In the genomic region with DNA sequence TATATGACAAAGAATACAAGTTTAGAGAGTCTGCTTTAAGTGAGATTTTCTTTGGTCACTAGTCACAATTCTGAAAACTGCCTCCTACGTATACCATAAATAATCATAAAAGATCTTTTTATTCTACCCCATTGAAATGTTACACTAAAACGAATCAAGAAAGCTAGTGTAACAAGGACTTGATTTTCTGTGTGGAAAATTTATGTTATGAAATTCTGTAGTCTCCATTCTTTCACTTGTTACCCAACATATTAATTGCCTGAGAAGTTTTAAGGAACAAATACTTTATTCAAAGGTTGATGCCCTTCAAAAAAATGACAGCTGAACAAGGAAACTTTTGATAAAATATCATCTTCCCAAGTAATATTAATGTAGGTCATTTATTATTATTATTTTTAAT, we compare ENCODE assay signal across 17 cellular contexts. TPM values are rescaled to one million over a fixed set of nuclear protein-coding genes. Genes with fewer than 3 reads are reported as not detected.
A peak's percentile ranks its signal among the peaks of the same experiment; 100 is the strongest.
DNase-seq lines count a peak whose midpoint lies in the region; TF ChIP-seq lines count a peak whose summit lies in the region.
"Had no signal": no experiment of that assay in that cellular context is flagged by ENCODE, and none has a peak within 500 bp of the region (broad histone marks: within the 10 kb centered on the region; RNA-seq: fewer than 3 reads in every experiment).

No MANE protein-coding gene starts in this region.

- peaks cover 31% of the 10 kb centered on the region for H3K4me1 Mint-ChIP-seq in CD14-positive monocyte
- H3K4me1 Mint-ChIP-seq: CD4-positive, alpha-beta memory T cell; CD8-positive, alpha-beta memory T cell had no signal

- peaks cover 0 to 8% (median 0%) of the 10 kb centered on the region in 7 donors for H3K9me3 Mint-ChIP-seq in CD14-positive monocyte
- H3K9me3 Mint-ChIP-seq: CD4-positive, alpha-beta memory T cell; CD4-positive, CD25-positive, alpha-beta regulatory T cell; CD8-positive, alpha-beta memory T cell had no signal

- H3K4me3 Mint-ChIP-seq in CD14-positive monocyte = no peak overlapping the region
- H3K4me3 Mint-ChIP-seq: B cell; CD4-positive, alpha-beta memory T cell; CD4-positive, CD25-positive, alpha-beta regulatory T cell; CD8-positive, alpha-beta memory T cell had no signal

- no peaks in the 10 kb centered on the region for H3K27me3 Mint-ChIP-seq in CD14-positive monocyte (ENCODE audit: low read depth in 3 of 3)
- H3K27me3 Mint-ChIP-seq: B cell; CD4-positive, alpha-beta memory T cell; CD4-positive, CD25-positive, alpha-beta regulatory T cell had no signal

- peaks cover 2 to 3% of the 10 kb centered on the region in 2 donors for H3K36me3 Mint-ChIP-seq in CD14-positive monocyte
- H3K36me3 Mint-ChIP-seq: CD4-positive, alpha-beta memory T cell; CD8-positive, alpha-beta memory T cell had no signal

- in situ Hi-C loops in SK-MEL-5 (cut with HindIII; ENCODE audit: low pct_unique_long_range_greater_than_20kb, low sequenced_read_pairs) = no loop called here

- intact Hi-C loops in CD14-positive monocyte (cut with micrococcal nuclease) = no loop called here

- DNase-seq in CD14-positive monocyte (ENCODE audit: low spot score) = no peak
- DNase-seq in SK-MEL-5 (ENCODE audit: low read depth, low spot score) = peak; percentile 60
- peak; percentile 90 for DNase-seq in foreskin melanocyte
- DNase-seq in DMS153 treated with DMSO at 0.1 percent for 48 hours (lab: John Stamatoyannopoulos, UW; ENCODE audit: unreplicated experiment) = no peak
- no peak for DNase-seq in GM20000 (ENCODE audit: low spot score)
- DNase-seq: AML-193; Caco-2; Calu3; CD4-positive, alpha-beta memory T cell; CD4-positive, CD25-positive, alpha-beta regulatory T cell; CD8-positive, alpha-beta memory T cell; DMS53; DMS79; DND-41; EL; GDM1 had no signal

- peak overlapping the region in 4 of 7 donors; percentile 11 to 53 (median 43) for H3K27ac Mint-ChIP-seq in CD14-positive monocyte
- H3K27ac Mint-ChIP-seq: B cell; CD4-positive, alpha-beta memory T cell; CD4-positive, CD25-positive, alpha-beta regulatory T cell had no signal

- TF ChIP-seq CTCF in CD14-positive monocyte (IDR thresholded peaks at IDR 0.05) (no peak), GM20000 (IDR thresholded peaks at IDR 0.05; ENCODE audit: extremely low read depth, missing control alignments) (no peak)

RNA-seq across cellular contexts. Expression of gene HBS1L, which starts 13.3 kb away (rescaled TPM):
- 10 to 100 TPM; 36.3 to 48.9 TPM for polyA plus RNA-seq in CD14-positive monocyte
- 118 and 122 TPM in 2 replicates for total RNA-seq in SK-MEL-5 (2014; rRNA removed; shearing (Covaris generic))
- polyA plus RNA-seq in SK-MEL-5 (2015; cell fraction: cytosol; rRNA removed) = 65.6 and 66.4 TPM in 2 replicates
- polyA plus RNA-seq in SK-MEL-5 (2015; cell fraction: nucleus; rRNA removed) = 37.2 and 62.4 TPM in 2 replicates

Comparison
In these comparisons a context has a peak if more than half of its experiments do, and no peak if none do; other contexts are left out.
1. DNase-seq: peak in SK-MEL-5 (single experiment) and foreskin melanocyte (single experiment); none in CD14-positive monocyte (single experiment), DMS153 treated with DMSO at 0.1 percent for 48 hours (single experiment) and GM20000 (single experiment).